ENCODE assay signal across 8 cellular contexts in genomic region chr6:107489636-107490567, GRCh38. TPM values are rescaled to one million over a fixed set of nuclear protein-coding genes. Genes with fewer than 3 reads are reported as not detected.
DNase-seq lines count a peak whose midpoint lies in the region; ATAC-seq and TF ChIP-seq lines count a peak whose summit lies in the region.

SOBP (plus strand) TSS chr6:107490117; CDS start chr6:107490617, 500 bp downstream.

- no peaks in the 10 kb centered on the region for H3K79me2 ChIP-seq in PC-9 (ENCODE audit: low read depth)

- ATAC-seq in HG03354 (IDR thresholded peaks at IDR 0.05; ENCODE audit: poor library complexity, severe bottlenecking, unreplicated experiment) (peak; percentile 65), Right ventricle myocardium inferior (peak; percentile 56), aorta (ENCODE audit: low FRiP score) (peak; percentile 63), HG02571 (IDR thresholded peaks at IDR 0.05; ENCODE audit: unreplicated experiment) (no peak)

- H3K27ac ChIP-seq in PC-9 (no peak within 1 kb of the TSS), neutrophil (no peak within 1 kb of the TSS), aorta (ENCODE audit: low read depth in 1 of 2, low read length in 2 of 2) (peak within 1 kb of the TSS; percentile 51 to 70)

- no peaks in the 10 kb centered on the region for H4K20me1 ChIP-seq in PC-9 (ENCODE audit: insufficient read depth)

- TF ChIP-seq CTCF in GM10266 (IDR thresholded peaks at IDR 0.05; ENCODE audit: control insufficient read depth, insufficient read depth, low read depth, missing control alignments) (no peak), PC-9 (conservative IDR thresholded peaks at IDR 0.05) (no peak), neutrophil (IDR thresholded peaks at IDR 0.05) (no peak)

- peak within 1 kb of the TSS; percentile 89 for H2AFZ ChIP-seq in PC-9

- H3K4me3 ChIP-seq in PC-9, result peak within 1 kb of the TSS; percentile 58
- H3K4me3 ChIP-seq in neutrophil (ENCODE audit: low read depth in 1 of 2, low read length in 1 of 2), result peak within 1 kb of the TSS; percentile 42 to 60
- H3K4me3 ChIP-seq in aorta (ENCODE audit: low read length in 2 of 2), result peak within 1 kb of the TSS; percentile 58 to 80

- intact Hi-C loops in PC-9 (cut with micrococcal nuclease; ENCODE audit: unreplicated experiment), result loop anchor here (1.0 kb wide), 1 partner anchor 185 kb away; no protein-coding TSS in a partner anchor
- intact Hi-C loops in Right ventricle myocardium inferior (cut with DNase I), result loop anchor here (2.0 to 5.0 kb wide), 4 partner anchors 31 to 167 kb away; partner anchors contain the start of gene PDSS2
- intact Hi-C loops in aorta (cut with DNase I), result loop anchor here (2.0 to 5.0 kb wide), 4 partner anchors 29 to 143 kb away; no protein-coding TSS in a partner anchor

- H3K9me3 ChIP-seq in PC-9 (ENCODE audit: insufficient read depth, low read depth) (no peaks in the 10 kb centered on the region), neutrophil (no peaks in the 10 kb centered on the region), aorta (ENCODE audit: control insufficient read depth, low read length) (no peaks in the 10 kb centered on the region)

- POLR2A ChIA-PET in PC-9 (lab: Charles Lee; ENCODE audit: unreplicated experiment), result no interaction called here

- H3K36me3 ChIP-seq in PC-9 (ENCODE audit: low read depth), result no peaks in the 10 kb centered on the region
- no peaks in the 10 kb centered on the region for H3K36me3 ChIP-seq in neutrophil
- no peaks in the 10 kb centered on the region for H3K36me3 ChIP-seq in aorta (ENCODE audit: control insufficient read depth in 1 of 2, insufficient read depth in 2 of 2, low read length in 1 of 2)

- WGBS in aorta, 2 donors, result 0 to 1% methylated on average over 34 to 131 of the region's 131 CpGs

- CTCF ChIA-PET in PC-9 (lab: Charles Lee), result no interaction called here

- H3K4me1 ChIP-seq in PC-9 (replicated peaks; ENCODE audit: insufficient read depth), result peaks cover 5% of the 10 kb centered on the region; the same call in 1 of the 2 replicates
- H3K4me1 ChIP-seq in neutrophil (ENCODE audit: control insufficient read depth in 1 of 2, insufficient read depth in 1 of 2, low read depth in 1 of 2, low read length in 1 of 2), result peaks cover 23 to 37% of the 10 kb centered on the region in 2 experiments
- H3K4me1 ChIP-seq in aorta (ENCODE audit: control insufficient read depth in 1 of 2, insufficient read depth in 2 of 2, low read length in 2 of 2), result peaks cover 1 to 5% of the 10 kb centered on the region in 2 donors

- H3F3A ChIP-seq in PC-9 (ENCODE audit: insufficient read depth, low read depth), result no peaks in the 10 kb centered on the region

- no peaks in the 10 kb centered on the region for H3K9me2 ChIP-seq in PC-9 (ENCODE audit: insufficient read depth)

- peaks cover 35% of the 10 kb centered on the region for H3K27me3 ChIP-seq in PC-9 (ENCODE audit: insufficient read depth, low read depth)
- peaks cover 100% of the 10 kb centered on the region for H3K27me3 ChIP-seq in neutrophil
- no peaks in the 10 kb centered on the region for H3K27me3 ChIP-seq in aorta (ENCODE audit: control insufficient read depth in 1 of 2, insufficient read depth in 2 of 2, low read length in 1 of 2)

- BruUV-seq in PC-9 (replicated peaks; lab: Mats Ljungman, UMichigan), result no TSS peak

- DNase-seq in GM10266 (ENCODE audit: extremely low spot score) (peak; percentile 62), PC-9 (peak in 1 of 2 experiments; percentile 12), Right ventricle myocardium inferior (ENCODE audit: missing footprints) (peak; percentile 80), aorta (peak; percentile 75 to 91)
- DNase-seq in activated naive CD4-positive, alpha-beta T cell treated with anti-CD3 and anti-CD28 coated beads, Interleukin-2, amount 50 U/mL, for 16 hours, result peak; percentile 48

- peak within 1 kb of the TSS; percentile 98 for H3K4me2 ChIP-seq in PC-9

RNA-seq across cellular contexts. Expression of gene SOBP, which starts in this region (rescaled TPM):
- total RNA-seq in PC-9 (2021), result 0.22 TPM in 1 of 2 replicates, not detected in the other
- 16.4 TPM for total RNA-seq in Right ventricle myocardium inferior
- total RNA-seq in aorta, result 10 to 100 TPM; 18.6 to 20.2 TPM
- polyA plus RNA-seq in aorta, result 1 to 10 TPM; 8.2 to 9.0 TPM

Comparison
In these comparisons a context has a peak if more than half of its experiments do, and no peak if none do; other contexts are left out.
1. RNA of gene SOBP (total RNA-seq): 18.6 to 20.2 TPM in aorta and 16.4 TPM in Right ventricle myocardium inferior (single experiment); 0.22 TPM in PC-9; every median in the first group is over 10 times any median in the second.
2. H3K27ac ChIP-seq: peak in aorta (2 of 2); none in PC-9 (single experiment) and neutrophil (single experiment).
3. Peak in every context shown above with its lines, with median percentiles within 50 percentile points of each other: H3K4me3 ChIP-seq.